Comparison of ENCODE assay signal across 30 cellular contexts in genomic region chr7:131883769-131884168, GRCh38.
"Had no signal": no experiment of that assay in that cellular context is flagged by ENCODE, and none has a peak within 500 bp of the region (broad histone marks: within the 10 kb centered on the region; RNA-seq: fewer than 3 reads in every experiment).

No MANE protein-coding gene starts in this region.

- DNase-seq: activated effector memory CD4-positive, alpha-beta T cell treated with anti-CD3 and anti-CD28 coated beads, Interleukin-2, amount 50 U/mL, for 16 hours; activated effector memory CD4-positive, alpha-beta T cell treated with Interleukin-2 at 50 U/mL for 16 hours; activated gamma-delta T cell; activated gamma-delta T cell treated with Interleukin-2 at 50 U/mL for 16 hours; activated naive CD4-positive, alpha-beta T cell; activated naive CD4-positive, alpha-beta T cell treated with anti-CD3 and anti-CD28 coated beads for 36 hours; activated naive CD4-positive, alpha-beta T cell treated with anti-CD3 and anti-CD28 coated beads, Interleukin-2, amount 10 ng/mL, durations not matched to agents 7 days and 5 days; activated naive CD4-positive, alpha-beta T cell treated with anti-CD3 and anti-CD28 coated beads, Interleukin-2, amount 50 U/mL, for 16 hours; activated naive CD4-positive, alpha-beta T cell treated with Interleukin-2 at 50 U/mL for 16 hours; activated naive CD8-positive, alpha-beta T cell treated with anti-CD3 and anti-CD28 coated beads for 36 hours; activated naive CD8-positive, alpha-beta T cell treated with anti-CD3 and anti-CD28 coated beads, Interleukin-2, amount 10 ng/mL, durations not matched to agents 7 days and 5 days; activated naive CD8-positive, alpha-beta T cell treated with anti-CD3 and anti-CD28 coated beads, Interleukin-2, amount 50 U/mL, for 24 hours; activated T-cell treated with anti-CD3 and anti-CD28 coated beads, Interleukin-2, amount 50 U/mL, for 1 hour; activated T-cell treated with anti-CD3 and anti-CD28 coated beads, Interleukin-2, amount 50 U/mL, for 24 hours; activated T-cell treated with anti-CD3 and anti-CD28 coated beads, Interleukin-2, amount 50 U/mL, for 4 hours; activated T-cell treated with anti-CD3 and anti-CD28 coated beads, Interleukin-2, amount 50 U/mL, for 48 hours; activated T-cell treated with anti-CD3 and anti-CD28 coated beads, Interleukin-2, amount 50 U/mL, for 72 hours; adrenal gland; amniotic stem cell; amygdala; anterior cingulate cortex; aorta; body of pancreas; brain microvascular endothelial cell; caudate nucleus; central memory CD4-positive, alpha-beta T cell; cerebellar nuclear complex had no signal

- H3K4me3 ChIP-seq: adrenal gland, ascending aorta, body of pancreas, breast epithelium, cardiac muscle cell had no signal

- H3K27ac ChIP-seq: adrenal gland, ascending aorta, body of pancreas, brain microvascular endothelial cell, breast epithelium, cardiac muscle cell had no signal
